In genomic region chr7:12431886-12432285, GRCh38 we compare ENCODE assay signal across 20 cellular contexts. TPM values are rescaled to one million over a fixed set of nuclear protein-coding genes. Genes with fewer than 3 reads are reported as not detected.
DNase-seq lines count a peak whose midpoint lies in the region; ATAC-seq and TF ChIP-seq lines count a peak whose summit lies in the region.
"Had no signal": no experiment of that assay in that cellular context is flagged by ENCODE, and none has a peak within 500 bp of the region (broad histone marks: within the 10 kb centered on the region; RNA-seq: fewer than 3 reads in every experiment).

No MANE protein-coding gene starts in this region.

- TF ChIP-seq RAD21 in IMR-90 (IDR thresholded peaks at IDR 0.05; ENCODE audit: low read length), result no peak

- TF ChIP-seq CTCF in IMR-90 (conservative IDR thresholded peaks at IDR 0.05; ENCODE audit: low read depth, low read length) (no peak), neural progenitor cell (IDR thresholded peaks at IDR 0.05) (no peak)

- intact Hi-C loops in IMR-90 (cut with micrococcal nuclease), result loop anchor here (2.0 kb wide), 1 partner anchor 59 kb away; no protein-coding TSS in a partner anchor

- H2BK120ac ChIP-seq in IMR-90 (ENCODE audit: low read depth, low read length), result no peak overlapping the region

- no TSS peak for BruUV-seq in IMR-90 (replicated peaks; lab: Mats Ljungman, UMichigan)

- H3K4me1 ChIP-seq in IMR-90 (ENCODE audit: control insufficient read depth, insufficient read depth, low read length), result no peaks in the 10 kb centered on the region
- peaks cover 11% of the 10 kb centered on the region for H3K4me1 ChIP-seq in neural progenitor cell
- H3K4me1 ChIP-seq: BLaER1, upper lobe of right lung had no signal

- no peak overlapping the region for H2BK20ac ChIP-seq in IMR-90 (ENCODE audit: low read depth, low read length)

- H3K23ac ChIP-seq in IMR-90 (ENCODE audit: low read depth, low read length), result no peak overlapping the region

- no peak overlapping the region for H4K91ac ChIP-seq in IMR-90 (ENCODE audit: insufficient read depth, low read depth, low read length)

- H3K56ac ChIP-seq in IMR-90 (ENCODE audit: extremely low read depth, insufficient read depth, low read length), result no peak overlapping the region

- H3K79me1 ChIP-seq in IMR-90 (ENCODE audit: low read depth in 1 of 2, low read length in 2 of 2), result no peaks in the 10 kb centered on the region

- no peak overlapping the region for H3K14ac ChIP-seq in IMR-90 (replicated peaks; ENCODE audit: low read depth, low read length)

- H2AK9ac ChIP-seq in IMR-90 (replicated peaks; ENCODE audit: low read depth, low read length, poor library complexity), result no peak overlapping the region

- H2BK5ac ChIP-seq in IMR-90 (ENCODE audit: low read depth, low read length, poor library complexity, severe bottlenecking), result no peak overlapping the region

- H3K27ac ChIP-seq in IMR-90 (ENCODE audit: insufficient read depth, low read length) (no peak overlapping the region), neural progenitor cell (no peak overlapping the region)
- H3K27ac ChIP-seq: 22Rv1, BLaER1, upper lobe of right lung had no signal

- H3K4me1 Mint-ChIP-seq in neural progenitor cell, result peaks cover 3% of the 10 kb centered on the region
- no peaks in the 10 kb centered on the region for H3K4me1 Mint-ChIP-seq in stimulated activated memory B cell treated with anti-CD40 and anti-IgM and Interleukin-4, amounts not matched to agents 10 μg/mL and 1 μg/mL and 100 μg/mL, for 72 hours
- H3K4me1 Mint-ChIP-seq: activated naive CD4-positive, alpha-beta T cell treated with anti-CD3 and anti-CD28 coated beads, Interleukin-2, amount 10 ng/mL, durations not matched to agents 7 days and 5 days; stimulated activated naive CD8-positive, alpha-beta T cell treated with anti-CD3 and anti-CD28 coated beads, Interleukin-15, amount 100 ng/mL, for 72 hours had no signal

- H3F3A ChIP-seq in neural progenitor cell (ENCODE audit: low read depth), result no peaks in the 10 kb centered on the region

- no peak overlapping the region for H3K4me3 ChIP-seq in IMR-90 (ENCODE audit: insufficient read depth, low read depth, low read length)
- no peak overlapping the region for H3K4me3 ChIP-seq in neural progenitor cell
- H3K4me3 ChIP-seq: BLaER1, upper lobe of right lung had no signal

- H3K27me3 Mint-ChIP-seq in neural progenitor cell (ENCODE audit: insufficient read depth, low read depth), result peaks cover 6% of the 10 kb centered on the region
- peaks cover 10% of the 10 kb centered on the region for H3K27me3 Mint-ChIP-seq in stimulated activated memory B cell treated with anti-CD40 and anti-IgM and Interleukin-4, amounts not matched to agents 10 μg/mL and 1 μg/mL and 100 μg/mL, for 72 hours

- dilution Hi-C loops in IMR-90 (cut with HindIII; ENCODE audit: low sequenced_read_pairs, unreplicated experiment), result no loop called here

- no peak overlapping the region for H2AK5ac ChIP-seq in IMR-90 (ENCODE audit: low read depth, low read length)

- H2AFZ ChIP-seq in IMR-90 (replicated peaks; ENCODE audit: low read length, poor library complexity), result peak overlapping the region; percentile 49
- peak overlapping the region; percentile 90 for H2AFZ ChIP-seq in neural progenitor cell (replicated peaks)

- CTCF ChIA-PET in IMR-90 (lab: Yijun Ruan, JAX), result no interaction called here

- H3K4ac ChIP-seq in IMR-90 (ENCODE audit: low read depth, low read length), result no peak overlapping the region

- 100% methylated on average over 1 of the region's 7 CpGs; no CpG with 5 or more reads in 1 of the 2 experiments for WGBS in IMR-90 (ENCODE audit: extremely low coverage in 2 of 2, insufficient read length in 1 of 2), 2 experiments

- POLR2A ChIA-PET in IMR-90 (lab: Charles Lee; ENCODE audit: unreplicated experiment), result no interaction called here

- H3K36me3 Mint-ChIP-seq in neural progenitor cell, result peaks cover 4% of the 10 kb centered on the region
- no peaks in the 10 kb centered on the region for H3K36me3 Mint-ChIP-seq in stimulated activated memory B cell treated with anti-CD40 and anti-IgM and Interleukin-4, amounts not matched to agents 10 μg/mL and 1 μg/mL and 100 μg/mL, for 72 hours
- H3K36me3 Mint-ChIP-seq: activated naive CD4-positive, alpha-beta T cell treated with anti-CD3 and anti-CD28 coated beads, Interleukin-2, amount 10 ng/mL, durations not matched to agents 7 days and 5 days had no signal

- in situ Hi-C loops in IMR-90 (cut with MboI; ENCODE audit: low sequenced_read_pairs), result no loop called here

- peak; percentile 33 for DNase-seq in DMS153 (lab: John Stamatoyannopoulos, UW)
- no peak for DNase-seq in DMS153 treated with DMSO at 0.1 percent for 48 hours (lab: John Stamatoyannopoulos, UW; ENCODE audit: unreplicated experiment)
- peak; percentile 53 for DNase-seq in IMR-90
- DNase-seq in ecto neural progenitor cell (ENCODE audit: low spot score), result peak; percentile 50
- peak; percentile 45 for DNase-seq in neural progenitor cell (ENCODE audit: low spot score)
- no peak for DNase-seq in foreskin melanocyte
- DNase-seq in activated T-cell treated with anti-CD3 and anti-CD28 coated beads, Interleukin-2, amount 50 U/mL, for 1 hour, result no peak
- DNase-seq: activated naive CD4-positive, alpha-beta T cell treated with anti-CD3 and anti-CD28 coated beads, Interleukin-2, amount 10 ng/mL, durations not matched to agents 7 days and 5 days; cortex of kidney; DMS79; head of caudate nucleus; kidney glomerular epithelial cell; NCI-H2107; NCI-H774; stimulated activated naive CD8-positive, alpha-beta T cell treated with anti-CD3 and anti-CD28 coated beads, Interleukin-15, amount 100 ng/mL, for 72 hours; upper lobe of right lung had no signal

- H2BK15ac ChIP-seq in IMR-90 (ENCODE audit: low read depth, low read length), result no peak overlapping the region

- peak; percentile 42 for ATAC-seq in IMR-90 (ENCODE audit: low read depth)
- no peak for ATAC-seq in stimulated activated memory B cell treated with anti-CD40 and anti-IgM and Interleukin-4, amounts not matched to agents 10 μg/mL and 1 μg/mL and 100 μg/mL, for 72 hours
- ATAC-seq: right cardiac atrium; stimulated activated naive CD8-positive, alpha-beta T cell treated with anti-CD3 and anti-CD28 coated beads, Interleukin-15, amount 100 ng/mL, for 72 hours; upper lobe of right lung had no signal

- H3K9me1 ChIP-seq in IMR-90 (ENCODE audit: insufficient read depth, low read length), result no peaks in the 10 kb centered on the region

- H3K18ac ChIP-seq in IMR-90 (ENCODE audit: low read depth, low read length), result no peak overlapping the region

- H4K8ac ChIP-seq in IMR-90 (ENCODE audit: low read depth in 2 of 2, low read length in 2 of 2), result 0 out of 4 replicates have a peak overlapping the region, but pooled peaks of 1 of the 2 experiments have one; percentile 25

- no peaks in the 10 kb centered on the region for H4K20me1 ChIP-seq in IMR-90 (ENCODE audit: insufficient read depth, low read length)
- no peaks in the 10 kb centered on the region for H4K20me1 ChIP-seq in neural progenitor cell (ENCODE audit: low read depth)
- H4K20me1 ChIP-seq: BLaER1 had no signal

- H3K9me3 ChIP-seq in IMR-90 (ENCODE audit: control insufficient read depth, insufficient read depth, low read length) (no peaks in the 10 kb centered on the region), neural progenitor cell (ENCODE audit: low read depth) (no peaks in the 10 kb centered on the region)
- H3K9me3 ChIP-seq: BLaER1, upper lobe of right lung had no signal

- no peak overlapping the region for H3K9ac ChIP-seq in IMR-90 (ENCODE audit: low read depth, low read length)
- no peak overlapping the region for H3K9ac ChIP-seq in neural progenitor cell
- H3K9ac ChIP-seq: BLaER1 had no signal

- H3K36me3 ChIP-seq in IMR-90 (ENCODE audit: control insufficient read depth, insufficient read depth, low read length) (no peaks in the 10 kb centered on the region), neural progenitor cell (no peaks in the 10 kb centered on the region)
- H3K36me3 ChIP-seq: BLaER1, upper lobe of right lung had no signal

- H3K27ac Mint-ChIP-seq in neural progenitor cell, result no peak overlapping the region
- no peak overlapping the region for H3K27ac Mint-ChIP-seq in stimulated activated memory B cell treated with anti-CD40 and anti-IgM and Interleukin-4, amounts not matched to agents 10 μg/mL and 1 μg/mL and 100 μg/mL, for 72 hours
- H3K27ac Mint-ChIP-seq: activated naive CD4-positive, alpha-beta T cell treated with anti-CD3 and anti-CD28 coated beads, Interleukin-2, amount 10 ng/mL, durations not matched to agents 7 days and 5 days; stimulated activated naive CD8-positive, alpha-beta T cell treated with anti-CD3 and anti-CD28 coated beads, Interleukin-15, amount 100 ng/mL, for 72 hours had no signal

- H3K27me3 ChIP-seq in IMR-90 (ENCODE audit: control insufficient read depth, insufficient read depth, low read length) (no peaks in the 10 kb centered on the region), neural progenitor cell (no peaks in the 10 kb centered on the region)
- H3K27me3 ChIP-seq: BLaER1, upper lobe of right lung had no signal

- no peaks in the 10 kb centered on the region for H3K79me2 ChIP-seq in neural progenitor cell (ENCODE audit: low read depth)

- TF ChIP-seq POLR2A in IMR-90 (IDR thresholded peaks at IDR 0.05; ENCODE audit: low read depth, low read length), result no peak

- H3K4me3 Mint-ChIP-seq in neural progenitor cell, result no peak overlapping the region
- H3K4me3 Mint-ChIP-seq in stimulated activated memory B cell treated with anti-CD40 and anti-IgM and Interleukin-4, amounts not matched to agents 10 μg/mL and 1 μg/mL and 100 μg/mL, for 72 hours, result no peak overlapping the region
- H3K4me3 Mint-ChIP-seq: activated naive CD4-positive, alpha-beta T cell treated with anti-CD3 and anti-CD28 coated beads, Interleukin-2, amount 10 ng/mL, durations not matched to agents 7 days and 5 days; stimulated activated naive CD8-positive, alpha-beta T cell treated with anti-CD3 and anti-CD28 coated beads, Interleukin-15, amount 100 ng/mL, for 72 hours had no signal

- H3K4me2 ChIP-seq in IMR-90 (ENCODE audit: low read depth, low read length), result no peak overlapping the region
- peak overlapping the region; percentile 22 for H3K4me2 ChIP-seq in neural progenitor cell
- H3K4me2 ChIP-seq: BLaER1 had no signal

- no peak overlapping the region for H4K5ac ChIP-seq in IMR-90 (ENCODE audit: low read depth, low read length)

- peaks cover 17% of the 10 kb centered on the region for H3K9me3 Mint-ChIP-seq in neural progenitor cell
- H3K9me3 Mint-ChIP-seq in stimulated activated memory B cell treated with anti-CD40 and anti-IgM and Interleukin-4, amounts not matched to agents 10 μg/mL and 1 μg/mL and 100 μg/mL, for 72 hours, result peaks cover 4% of the 10 kb centered on the region
- H3K9me3 Mint-ChIP-seq: activated naive CD4-positive, alpha-beta T cell treated with anti-CD3 and anti-CD28 coated beads, Interleukin-2, amount 10 ng/mL, durations not matched to agents 7 days and 5 days; stimulated activated naive CD8-positive, alpha-beta T cell treated with anti-CD3 and anti-CD28 coated beads, Interleukin-15, amount 100 ng/mL, for 72 hours had no signal

TF ChIP-seq in IMR-90, 13 proteins besides CTCF, POLR2A, EP300 and RAD21 (continues in another document):
- no peak for TF ChIP-seq MAFK (IDR thresholded peaks at IDR 0.05; ENCODE audit: low read depth, low read length)

RNA-seq across cellular contexts. Expression of gene VWDE, which starts 28.2 kb away (rescaled TPM):
- 0.18 and 0.28 TPM in 2 replicates for total RNA-seq in IMR-90 (2012; rRNA removed)
- 0.04 and 0.05 TPM in 2 replicates for polyA plus RNA-seq in IMR-90 (2012; rRNA removed)
- polyA plus RNA-seq in IMR-90 (2012; cell fraction: cytosol; rRNA removed), result 0.01 TPM in 1 of 2 replicates, not detected in the other
- polyA plus RNA-seq in IMR-90 (2012; cell fraction: nucleus; rRNA removed; ENCODE audit: low replicate concordance), result 0.02 and 0.24 TPM in 2 replicates
- 9.8 and 10.5 TPM in 2 replicates for total RNA-seq in neural progenitor cell (ENCODE audit: low replicate concordance)

Comparison
In these comparisons a context has a peak if more than half of its experiments do, and no peak if none do; other contexts are left out.
1. DNase-seq: peak in DMS153 (single experiment), IMR-90 (single experiment), ecto neural progenitor cell (single experiment) and neural progenitor cell (single experiment); none in DMS153 treated with DMSO at 0.1 percent for 48 hours (single experiment), foreskin melanocyte (single experiment) and activated T-cell treated with anti-CD3 and anti-CD28 coated beads, Interleukin-2, amount 50 U/mL, for 1 hour (single experiment).